In the genomic region with DNA sequence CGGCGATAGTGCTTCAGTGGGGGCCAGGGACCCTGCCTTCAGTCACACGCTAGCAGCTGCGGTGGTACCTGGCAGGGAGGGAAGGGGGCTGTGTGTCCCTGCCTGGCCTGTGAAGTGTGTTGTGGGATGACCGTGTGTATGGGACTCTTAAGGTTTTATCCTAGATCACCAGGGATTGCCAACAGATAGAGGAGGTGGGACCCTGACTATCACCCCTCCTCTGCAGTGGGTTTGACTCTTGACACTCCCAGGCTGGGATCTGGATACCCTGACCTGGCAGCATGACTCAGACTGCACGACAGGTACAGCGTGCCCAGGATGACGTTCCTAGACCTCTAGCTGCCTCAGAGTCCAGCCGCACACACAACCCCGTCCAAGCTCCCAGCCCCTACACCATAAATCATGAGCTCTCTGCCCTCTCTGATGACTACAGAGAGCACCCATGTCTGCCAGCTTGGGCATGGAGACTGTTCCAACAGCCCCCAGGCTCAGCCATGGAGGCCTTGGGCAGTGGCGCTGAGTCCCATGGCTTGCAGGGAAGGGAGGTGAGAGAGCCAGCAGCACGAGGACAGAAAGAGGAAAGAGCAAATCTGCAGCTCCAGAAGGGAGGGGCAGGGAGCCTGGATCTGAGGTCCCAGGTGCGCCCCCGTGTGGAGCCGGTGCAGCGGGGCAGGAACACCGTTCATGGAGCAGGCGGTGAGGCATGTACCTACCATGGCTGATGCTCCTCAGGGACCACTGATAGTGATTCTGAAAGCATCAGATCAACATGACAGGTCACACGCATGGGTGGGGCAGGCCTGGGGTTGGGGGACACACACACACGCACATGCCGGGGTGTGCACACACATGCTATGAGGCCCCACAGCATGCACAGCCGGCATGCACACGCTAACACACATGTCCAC, we compare ENCODE assay signal across 8 cellular contexts.
A peak's percentile ranks its signal among the peaks of the same experiment; 100 is the strongest.
DNase-seq lines count a peak whose midpoint lies in the region; ATAC-seq and TF ChIP-seq lines count a peak whose summit lies in the region.

No MANE protein-coding gene starts in this region.

- H3K4me1 Mint-ChIP-seq in type B pancreatic cell (ENCODE audit: unreplicated experiment): peaks cover 3% of the 10 kb centered on the region

- peak; percentile 12; the same call in 1 of the 2 replicates for TF ChIP-seq CTCF in RWPE1 (conservative IDR thresholded peaks at IDR 0.05; ENCODE audit: low read depth)
- TF ChIP-seq CTCF in type B pancreatic cell (conservative IDR thresholded peaks at IDR 0.05): peak; percentile 56

- H3K27ac ChIP-seq in RWPE1: no peak overlapping the region

- no peaks in the 10 kb centered on the region for H3K9me3 Mint-ChIP-seq in type B pancreatic cell

- DNase-seq in EL: peak; percentile 59
- DNase-seq in HK-2 (ENCODE audit: unreplicated experiment): peak; percentile 53
- DNase-seq in RWPE1 (ENCODE audit: low spot score): no peak
- peak; percentile 47 for DNase-seq in astrocyte of the hippocampus (ENCODE audit: low read depth, low spot score)
- peak; percentile 70 for DNase-seq in left lobe of liver (ENCODE audit: low spot score)
- peak; percentile 75 for DNase-seq in type B pancreatic cell (ENCODE audit: extremely low spot score, unreplicated experiment)

- peak; percentile 97 for ATAC-seq in left lobe of liver
- ATAC-seq in HG03432 (IDR thresholded peaks at IDR 0.05; ENCODE audit: unreplicated experiment): no peak
- ATAC-seq in GM18858 (IDR thresholded peaks at IDR 0.05; ENCODE audit: unreplicated experiment): no peak

- H3K27me3 Mint-ChIP-seq in type B pancreatic cell: peaks cover 3% of the 10 kb centered on the region

- POLR2A ChIA-PET in RWPE1 (lab: Yijun Ruan, JAX; ENCODE audit: low non-redundant PET): no interaction called here

- CTCF ChIA-PET in RWPE1 (lab: Yijun Ruan, JAX): interaction anchor here (0.8 to 1.4 kb wide), 4 partner anchors 31 to 1436 kb away, joined by 3 to 5 read pairs (median 3); no protein-coding TSS in a partner anchor

- no peak overlapping the region for H3K27ac Mint-ChIP-seq in type B pancreatic cell

- H3K4me3 Mint-ChIP-seq in type B pancreatic cell: no peak overlapping the region

- H3K36me3 Mint-ChIP-seq in type B pancreatic cell: no peaks in the 10 kb centered on the region
